33 cellular contexts compared by ENCODE assay signal in the genomic region with DNA sequence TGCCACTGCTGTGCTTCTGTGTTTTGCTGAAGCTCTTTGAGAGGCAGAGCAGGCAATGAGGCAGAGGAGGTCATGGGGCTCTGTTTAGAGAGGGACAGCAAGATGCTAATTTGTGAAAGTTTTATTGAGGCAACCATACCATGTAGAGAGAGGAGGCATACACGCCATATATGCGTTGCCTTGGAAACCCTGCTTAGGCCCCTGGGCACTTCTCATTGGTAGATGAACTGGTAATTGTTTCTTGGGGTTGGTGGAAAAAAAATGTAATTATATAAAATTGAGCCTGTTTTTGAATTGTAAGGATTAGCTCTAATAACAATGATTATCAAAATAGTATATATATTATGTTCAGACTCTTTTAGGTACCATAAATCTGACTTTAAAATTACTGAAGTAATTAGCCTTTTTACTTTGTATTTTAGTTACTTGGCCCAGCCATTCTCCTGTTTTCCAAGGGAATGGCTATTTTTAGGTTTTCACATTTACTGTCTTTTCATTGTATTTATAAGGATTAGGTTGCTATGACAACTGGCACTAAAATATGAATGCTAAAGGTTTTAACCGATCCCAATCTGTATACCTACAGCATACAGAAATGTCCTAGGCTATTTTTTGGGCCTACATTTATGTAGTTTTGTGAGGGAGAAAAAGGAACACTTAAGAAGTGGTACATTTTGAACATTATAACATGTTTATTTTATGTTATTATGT. TPM values are rescaled to one million over a fixed set of nuclear protein-coding genes. Genes with fewer than 3 reads are reported as not detected.
DNase-seq lines count a peak whose midpoint lies in the region; ATAC-seq, FAIRE-seq and TF ChIP-seq lines count a peak whose summit lies in the region.
"Had no signal": no experiment of that assay in that cellular context is flagged by ENCODE, and none has a peak within 500 bp of the region (broad histone marks: within the 10 kb centered on the region; RNA-seq: fewer than 3 reads in every experiment).

No MANE protein-coding gene starts in this region.

- no peak overlapping the region for H3K23ac ChIP-seq in trophoblast cell (ENCODE audit: low read length)

- H3K9me3 ChIP-seq in GM23248 (ENCODE audit: low read depth) (no peaks in the 10 kb centered on the region), adipocyte (ENCODE audit: control insufficient read depth, low read length) (no peaks in the 10 kb centered on the region), trophoblast cell (ENCODE audit: insufficient read depth, low read depth, low read length) (no peaks in the 10 kb centered on the region), prostate gland (no peaks in the 10 kb centered on the region)
- H3K9me3 ChIP-seq: BE2C, heart right ventricle, right atrium auricular region, thyroid gland had no signal

- peaks cover 1% of the 10 kb centered on the region for H3K27me3 Mint-ChIP-seq in endothelial cell (ENCODE audit: unreplicated experiment)
- H3K27me3 Mint-ChIP-seq: activated CD4-positive, alpha-beta T cell treated with anti-CD3 and anti-CD28 coated beads for 36 hours; activated CD8-positive, alpha-beta T cell treated with anti-CD3 and anti-CD28 coated beads for 36 hours had no signal

- H3K4me3 Mint-ChIP-seq in endothelial cell (ENCODE audit: unreplicated experiment): no peak overlapping the region
- H3K4me3 Mint-ChIP-seq: activated CD4-positive, alpha-beta T cell treated with anti-CD3 and anti-CD28 coated beads for 36 hours; activated CD8-positive, alpha-beta T cell treated with anti-CD3 and anti-CD28 coated beads for 36 hours; activated naive CD4-positive, alpha-beta T cell treated with anti-CD3 and anti-CD28 coated beads for 36 hours; activated T-helper 1 cell treated with anti-CD3 and anti-CD28 coated beads, Interleukin-12 subunit alpha, Interleukin-12 subunit beta, Interleukin-2, Interleukin-4 antibody, amounts not matched to agents 30 ng/mL and 10 ng/mL and 1 ng/mL, durations not matched to agents 14 hours and 24 hours and 36 hours; CD8-positive, alpha-beta T cell; natural killer cell; T-helper 2 cell treated with Interferon-gamma antibody and Interleukin-4, amounts not matched to agents 5 μg/mL and 100 μg/mL, for 36 hours had no signal

- DNase-seq in GM23248 (peak; percentile 27), adipocyte (ENCODE audit: low read depth) (peak; percentile 34), endothelial cell (ENCODE audit: low spot score) (no peak), trophoblast cell (no peak), GM12891 (ENCODE audit: insufficient read length, low spot score) (no peak), prostate gland (ENCODE audit: low spot score) (no peak), dedifferentiated amniotic fluid mesenchymal stem cell (ENCODE audit: extremely low spot score) (no peak)
- DNase-seq: activated CD4-positive, alpha-beta T cell treated with anti-CD3 and anti-CD28 coated beads for 36 hours; activated CD8-positive, alpha-beta memory T cell treated with anti-CD3 and anti-CD28 coated beads, Interleukin-2, amount 50 U/mL, for 48 hours; activated CD8-positive, alpha-beta T cell treated with anti-CD3 and anti-CD28 coated beads for 36 hours; activated naive CD4-positive, alpha-beta T cell treated with anti-CD3 and anti-CD28 coated beads for 36 hours; BE2C; CD8-positive, alpha-beta T cell; cortex of kidney; DMS 273 treated with DMSO at 0.1 percent for 48 hours; foreskin keratinocyte; heart right ventricle; KG1; MM.1S; natural killer cell; NCI-H1930; NCI-H748 treated with DMSO at 0.1 percent for 48 hours; stimulated activated CD4-positive, alpha-beta T cell treated with anti-CD3 and anti-CD28 coated beads, Interleukin-1b, Interleukin-23, amount 100 ng/mL, for 48 hours; stimulated activated naive CD8-positive, alpha-beta T cell treated with anti-CD3 and anti-CD28 coated beads, Interleukin-15, Interleukin-2, amounts not matched to agents 100 U/mL and 50 U/mL, for 24 hours; thyroid gland had no signal

- H4K8ac ChIP-seq in trophoblast cell (ENCODE audit: low read depth, low read length): no peak overlapping the region

- ATAC-seq in GM21423 (IDR thresholded peaks at IDR 0.05; ENCODE audit: unreplicated experiment): no peak
- ATAC-seq: activated CD4-positive, alpha-beta T cell treated with anti-CD3 and anti-CD28 coated beads for 36 hours; activated CD8-positive, alpha-beta T cell treated with anti-CD3 and anti-CD28 coated beads for 36 hours; CD8-positive, alpha-beta T cell; esophagus mucosa; foreskin keratinocyte; heart right ventricle; natural killer cell; Right ventricle myocardium inferior; stimulated activated naive CD8-positive, alpha-beta T cell treated with anti-CD3 and anti-CD28 coated beads, Interleukin-15, Interleukin-2, amounts not matched to agents 100 U/mL and 50 U/mL, for 24 hours had no signal

- H3K4me2 ChIP-seq in GM23248 (ENCODE audit: unreplicated experiment) (no peak overlapping the region), trophoblast cell (ENCODE audit: low read length) (no peak overlapping the region)

- peaks cover 34% of the 10 kb centered on the region for H3K36me3 Mint-ChIP-seq in endothelial cell (ENCODE audit: low read depth, unreplicated experiment)

- in situ Hi-C loops in GM23248 (cut with MboI): loop anchor here (5.0 kb wide), 1 partner anchor 219 kb away; no protein-coding TSS in a partner anchor

- 81 to 90% methylated on average over 3 of the region's 3 CpGs for WGBS in GM23248 (ENCODE audit: low coverage in 1 of 2, low lambda C conversion rate in 2 of 2, missing lambda C conversion rate in 2 of 2), 2 experiments
- no CpG with 5 or more reads among the region's 3 CpGs for WGBS in trophoblast cell (ENCODE audit: extremely low coverage, insufficient coverage, insufficient read length)
- 75% methylated on average over 3 of the region's 3 CpGs for WGBS in prostate gland

- H4K12ac ChIP-seq in trophoblast cell (ENCODE audit: low read depth, low read length): no peak overlapping the region

- H3K9ac ChIP-seq in GM23248: no peak overlapping the region
- H3K9ac ChIP-seq in adipocyte (ENCODE audit: low read length): no peak overlapping the region
- H3K9ac ChIP-seq in trophoblast cell (ENCODE audit: low read length): no peak overlapping the region

- no peak overlapping the region for H2BK12ac ChIP-seq in trophoblast cell (ENCODE audit: low read length)

- intact Hi-C loops in prostate gland (cut with DNase I): loop anchor here (5.0 kb wide), 1 partner anchor 219 kb away; no protein-coding TSS in a partner anchor

- no peak overlapping the region for H3K4me3 ChIP-seq in GM23248
- no peak overlapping the region for H3K4me3 ChIP-seq in adipocyte (ENCODE audit: low read length)
- no peak overlapping the region for H3K4me3 ChIP-seq in trophoblast cell (ENCODE audit: low read depth, low read length)
- H3K4me3 ChIP-seq in prostate gland: no peak overlapping the region
- H3K4me3 ChIP-seq: heart right ventricle, right atrium auricular region, thyroid gland had no signal

- H3K4ac ChIP-seq in trophoblast cell (ENCODE audit: low read depth, low read length): no peak overlapping the region

- H3K9me3 Mint-ChIP-seq in endothelial cell (ENCODE audit: unreplicated experiment): no peaks in the 10 kb centered on the region
- H3K9me3 Mint-ChIP-seq: activated CD8-positive, alpha-beta T cell treated with anti-CD3 and anti-CD28 coated beads for 36 hours; activated naive CD4-positive, alpha-beta T cell treated with anti-CD3 and anti-CD28 coated beads for 36 hours; activated T-helper 1 cell treated with anti-CD3 and anti-CD28 coated beads, Interleukin-12 subunit alpha, Interleukin-12 subunit beta, Interleukin-2, Interleukin-4 antibody, amounts not matched to agents 30 ng/mL and 10 ng/mL and 1 ng/mL, durations not matched to agents 14 hours and 24 hours and 36 hours; CD8-positive, alpha-beta T cell; natural killer cell; T-helper 2 cell treated with Interferon-gamma antibody and Interleukin-4, amounts not matched to agents 5 μg/mL and 100 μg/mL, for 36 hours had no signal

- no peaks in the 10 kb centered on the region for H4K20me1 ChIP-seq in GM23248 (ENCODE audit: insufficient read depth)

- H3K27ac ChIP-seq in GM23248: peak overlapping the region; percentile 44; the same call in 1 of the 2 replicates
- no peak overlapping the region for H3K27ac ChIP-seq in trophoblast cell (ENCODE audit: low read depth, low read length)
- no peak overlapping the region for H3K27ac ChIP-seq in prostate gland
- H3K27ac ChIP-seq: foreskin keratinocyte, heart right ventricle, right atrium auricular region, thyroid gland had no signal

- peak overlapping the region; percentile 33 for H3K27ac Mint-ChIP-seq in endothelial cell (ENCODE audit: unreplicated experiment)
- H3K27ac Mint-ChIP-seq: activated CD4-positive, alpha-beta T cell treated with anti-CD3 and anti-CD28 coated beads for 36 hours; activated CD8-positive, alpha-beta T cell treated with anti-CD3 and anti-CD28 coated beads for 36 hours; activated naive CD4-positive, alpha-beta T cell treated with anti-CD3 and anti-CD28 coated beads for 36 hours; activated T-helper 1 cell treated with anti-CD3 and anti-CD28 coated beads, Interleukin-12 subunit alpha, Interleukin-12 subunit beta, Interleukin-2, Interleukin-4 antibody, amounts not matched to agents 30 ng/mL and 10 ng/mL and 1 ng/mL, durations not matched to agents 14 hours and 24 hours and 36 hours; CD8-positive, alpha-beta T cell; natural killer cell; T-helper 2 cell treated with Interferon-gamma antibody and Interleukin-4, amounts not matched to agents 5 μg/mL and 100 μg/mL, for 36 hours had no signal

- no peak overlapping the region for H2AK5ac ChIP-seq in trophoblast cell (ENCODE audit: low read length)

- H3K27me3 ChIP-seq in GM23248 (replicated peaks; ENCODE audit: insufficient read depth) (no peaks in the 10 kb centered on the region), adipocyte (replicated peaks; ENCODE audit: control insufficient read depth, insufficient read depth, low read length) (no peaks in the 10 kb centered on the region), trophoblast cell (ENCODE audit: insufficient read depth, low read length) (no peaks in the 10 kb centered on the region), prostate gland (replicated peaks; ENCODE audit: insufficient read depth) (no peaks in the 10 kb centered on the region)
- H3K27me3 ChIP-seq: BE2C, foreskin keratinocyte, heart right ventricle, right atrium auricular region, thyroid gland had no signal

- no peaks in the 10 kb centered on the region for H3K9me2 ChIP-seq in GM23248 (ENCODE audit: insufficient read depth)

- H3K36me3 ChIP-seq in GM23248 (ENCODE audit: low read depth) (peaks cover 6% of the 10 kb centered on the region; the same call in 1 of the 2 replicates), adipocyte (ENCODE audit: control insufficient read depth, insufficient read depth, low read length, severe bottlenecking) (peaks cover 70% of the 10 kb centered on the region), trophoblast cell (ENCODE audit: control insufficient read depth in 1 of 2, insufficient read depth in 2 of 2, low read length in 2 of 2) (peaks cover 24 to 26% of the 10 kb centered on the region in 2 experiments), prostate gland (no peaks in the 10 kb centered on the region)

- H3F3A ChIP-seq in GM23248 (ENCODE audit: insufficient read depth): peaks cover 4% of the 10 kb centered on the region; the same call in 1 of the 2 replicates

- TF ChIP-seq POLR2A in GM12891 (IDR thresholded peaks at IDR 0.05; ENCODE audit: low read depth, low read length): no peak
- TF ChIP-seq POLR2A in prostate gland (IDR thresholded peaks at IDR 0.05): no peak

- peak overlapping the region; percentile 56 for H3K18ac ChIP-seq in trophoblast cell (ENCODE audit: low read length)

- peak overlapping the region; percentile 19 for H3K14ac ChIP-seq in trophoblast cell (ENCODE audit: low read length)

- no peak overlapping the region for H2BK120ac ChIP-seq in trophoblast cell (ENCODE audit: insufficient read depth, low read length, poor library complexity)

- peaks cover 18% of the 10 kb centered on the region for H3K4me1 ChIP-seq in GM23248 (ENCODE audit: insufficient read depth)
- H3K4me1 ChIP-seq in adipocyte (ENCODE audit: control insufficient read depth, insufficient read depth, low read length): peaks cover 7% of the 10 kb centered on the region
- H3K4me1 ChIP-seq in trophoblast cell (ENCODE audit: control insufficient read depth in 1 of 2, insufficient read depth in 2 of 2, low read length in 2 of 2): no peaks in the 10 kb centered on the region
- no peaks in the 10 kb centered on the region for H3K4me1 ChIP-seq in prostate gland (replicated peaks)
- H3K4me1 ChIP-seq: BE2C, foreskin keratinocyte, right atrium auricular region, thyroid gland had no signal

- H3K79me2 ChIP-seq in GM23248 (ENCODE audit: insufficient read depth): no peaks in the 10 kb centered on the region
- no peaks in the 10 kb centered on the region for H3K79me2 ChIP-seq in trophoblast cell (ENCODE audit: control insufficient read depth, insufficient read depth, low read length, poor library complexity)

- peaks cover 10% of the 10 kb centered on the region for H3K4me1 Mint-ChIP-seq in endothelial cell (ENCODE audit: unreplicated experiment)
- H3K4me1 Mint-ChIP-seq: natural killer cell had no signal

- no peaks in the 10 kb centered on the region for H3K79me1 ChIP-seq in trophoblast cell (ENCODE audit: low read length)

- no peak for FAIRE-seq in GM12891 (lab: Jason Lieb, UNC)
- FAIRE-seq: GM19239, HTR-8/SVneo had no signal

- H2AFZ ChIP-seq in GM23248: no peak overlapping the region
- H2AFZ ChIP-seq in trophoblast cell (ENCODE audit: insufficient read depth, low read length, poor library complexity): no peak overlapping the region

- H4K91ac ChIP-seq in trophoblast cell (ENCODE audit: low read depth, low read length): no peak overlapping the region

- H2BK5ac ChIP-seq in trophoblast cell (ENCODE audit: low read depth, low read length, poor library complexity): no peak overlapping the region

- TF ChIP-seq CTCF in endothelial cell (IDR thresholded peaks at IDR 0.05; ENCODE audit: unreplicated experiment) (no peak), prostate gland (IDR thresholded peaks at IDR 0.05) (no peak)

RNA-seq across cellular contexts. Expression of gene BZW2, which starts 52.4 kb away (rescaled TPM):
- 54.1 and 61.0 TPM in 2 replicates for total RNA-seq in GM23248 (2014; rRNA removed; shearing (Covaris generic))
- polyA plus RNA-seq in GM23248 (2016; fragmentation: Nextera tagmentation; extraction: Ambion mirVana): 60.9 and 64.3 TPM in 2 replicates
- total RNA-seq in endothelial cell (ENCODE audit: unreplicated experiment) (141 TPM), prostate gland (10 to 100 TPM; 31.0 to 33.5 TPM)
- 239 and 252 TPM in 2 replicates for polyA plus RNA-seq in trophoblast cell (2013)
- 2.5 TPM for polyA plus RNA-seq in GM12891 (2012; ENCODE audit: low read depth, missing spikeins)

RNA-seq across cellular contexts. Expression of gene ANKMY2, which starts 52.8 kb away (rescaled TPM):
- 23.0 and 23.1 TPM in 2 replicates for total RNA-seq in GM23248 (2014; rRNA removed; shearing (Covaris generic))
- polyA plus RNA-seq in GM23248 (2016; fragmentation: Nextera tagmentation; extraction: Ambion mirVana): 19.3 and 22.1 TPM in 2 replicates
- 20.5 TPM for total RNA-seq in endothelial cell (ENCODE audit: unreplicated experiment)
- 17.7 and 18.1 TPM in 2 replicates for polyA plus RNA-seq in trophoblast cell (2013)
- 0.09 TPM for polyA plus RNA-seq in GM12891 (2012; ENCODE audit: low read depth, missing spikeins)
- 10 to 100 TPM; 15.5 to 16.4 TPM for total RNA-seq in prostate gland

RNA-seq across cellular contexts. Expression of gene TSPAN13, which starts 55.2 kb away (rescaled TPM):
- total RNA-seq in GM23248 (2014; rRNA removed; shearing (Covaris generic)): 4.2 and 6.2 TPM in 2 replicates
- polyA plus RNA-seq in GM23248 (2016; fragmentation: Nextera tagmentation; extraction: Ambion mirVana): 9.0 and 10.2 TPM in 2 replicates
- total RNA-seq in endothelial cell (ENCODE audit: unreplicated experiment) (82.0 TPM), prostate gland (10 to 100 TPM; 21.8 to 43.7 TPM)
- 40.5 and 42.5 TPM in 2 replicates for polyA plus RNA-seq in trophoblast cell (2013)
- not detected for polyA plus RNA-seq in GM12891 (2012; ENCODE audit: low read depth, missing spikeins)

Comparison
In these comparisons a context has a peak if more than half of its experiments do, and no peak if none do; other contexts are left out.
1. DNase-seq: peak in GM23248 (single experiment) and adipocyte (single experiment); none in endothelial cell (single experiment), trophoblast cell (0 of 2), GM12891 (single experiment), prostate gland (single experiment) and dedifferentiated amniotic fluid mesenchymal stem cell (single experiment).